In genomic region chr6:2790588-2790987, GRCh38 we compare ENCODE assay signal across 8 cellular contexts. TPM values are rescaled to one million over a fixed set of nuclear protein-coding genes. Genes with fewer than 3 reads are reported as not detected.
A peak's percentile ranks its signal among the peaks of the same experiment; 100 is the strongest.
DNase-seq lines count a peak whose midpoint lies in the region; ATAC-seq and TF ChIP-seq lines count a peak whose summit lies in the region.

No MANE protein-coding gene starts in this region.

- no peak for TF ChIP-seq POLR2A in esophagus muscularis mucosa (IDR thresholded peaks at IDR 0.05; ENCODE audit: low read depth)

- WGBS in esophagus muscularis mucosa, result 37% methylated on average over 4 of the region's 4 CpGs

- peaks cover 25% of the 10 kb centered on the region; the same call in 1 of the 2 replicates for H3F3A ChIP-seq in PC-9 (ENCODE audit: insufficient read depth, low read depth)

- no peaks in the 10 kb centered on the region for H3K36me3 ChIP-seq in PC-9 (ENCODE audit: low read depth)
- peaks cover 0 to 25% (median 8%) of the 10 kb centered on the region in 4 donors for H3K36me3 ChIP-seq in esophagus muscularis mucosa

- DNase-seq in AG08396 (ENCODE audit: low spot score) (peak; percentile 73), PC-9 (no peak), esophagus muscularis mucosa (ENCODE audit: extremely low spot score) (no peak), myocyte (ENCODE audit: low read depth) (peak; percentile 56), NCI-H526 (lab: John Stamatoyannopoulos, UW) (no peak)
- DNase-seq in stimulated activated CD4-positive, alpha-beta T cell treated with anti-CD3 and anti-CD28 coated beads, Interleukin-4, amount 100 ng/mL, for 1 hour, result no peak

- H3K79me2 ChIP-seq in PC-9 (ENCODE audit: low read depth), result 0 out of 2 replicates have a peak, but pooled peaks cover 6% of the 10 kb centered on the region

- no TSS peak for BruUV-seq in PC-9 (replicated peaks; lab: Mats Ljungman, UMichigan)

- no peak for ATAC-seq in GM21526 (IDR thresholded peaks at IDR 0.05; ENCODE audit: low FRiP score, unreplicated experiment)
- ATAC-seq in HG03439 (IDR thresholded peaks at IDR 0.05; ENCODE audit: unreplicated experiment), result no peak

- H4K20me1 ChIP-seq in PC-9 (ENCODE audit: insufficient read depth), result no peaks in the 10 kb centered on the region

- H2AFZ ChIP-seq in PC-9, result no peak overlapping the region

- no peak for TF ChIP-seq EP300 in esophagus muscularis mucosa (IDR thresholded peaks at IDR 0.05)

- POLR2A ChIA-PET in PC-9 (lab: Charles Lee; ENCODE audit: unreplicated experiment), result interaction anchor here (0.6 to 1.0 kb wide), 3 partner anchors 27 to 273 kb away, joined by 3 to 16 read pairs (median 8); partner anchors contain the start of gene SERPINB1

- intact Hi-C loops in PC-9 (cut with micrococcal nuclease; ENCODE audit: unreplicated experiment) (loop anchor here (10.0 kb wide), 1 partner anchor 264 kb away; no protein-coding TSS in a partner anchor), esophagus muscularis mucosa (cut with DNase I) (loop anchor here (5.0 kb wide), 1 partner anchor 142 kb away; no protein-coding TSS in a partner anchor)

- no peaks in the 10 kb centered on the region for H3K27me3 ChIP-seq in PC-9 (ENCODE audit: insufficient read depth, low read depth)
- no peaks in the 10 kb centered on the region for H3K27me3 ChIP-seq in esophagus muscularis mucosa

- H3K4me3 ChIP-seq in PC-9 (no peak overlapping the region), esophagus muscularis mucosa (peak overlapping the region in 3 of 4 donors; percentile 3 to 27 (median 18))

- no peaks in the 10 kb centered on the region for H3K9me2 ChIP-seq in PC-9 (ENCODE audit: insufficient read depth)

- H3K27ac ChIP-seq in PC-9 (peak overlapping the region; percentile 74), esophagus muscularis mucosa (replicated peaks in 1 of 4) (peak overlapping the region; percentile 73 to 85 (median 76))

- peaks cover 4% of the 10 kb centered on the region; the same call in 1 of the 2 replicates for H3K4me1 ChIP-seq in PC-9 (replicated peaks; ENCODE audit: insufficient read depth)
- H3K4me1 ChIP-seq in esophagus muscularis mucosa, result peaks cover 25 to 44% (median 39%) of the 10 kb centered on the region in 4 donors

- CTCF ChIA-PET in PC-9 (lab: Charles Lee), result interaction anchor here (0.7 to 2.0 kb wide), 8 partner anchors 38 to 199 kb away, joined by 3 to 14 read pairs (median 6); partner anchors contain the start of gene SERPINB1

- H3K9me3 ChIP-seq in PC-9 (ENCODE audit: insufficient read depth, low read depth) (no peaks in the 10 kb centered on the region), esophagus muscularis mucosa (no peaks in the 10 kb centered on the region)

- TF ChIP-seq CTCF in PC-9 (conservative IDR thresholded peaks at IDR 0.05), result no peak
- TF ChIP-seq CTCF in esophagus muscularis mucosa (IDR thresholded peaks at IDR 0.05), result peak in 1 of 3 experiments; percentile 32

- H3K4me2 ChIP-seq in PC-9, result no peak overlapping the region

RNA-seq across cellular contexts. Expression of gene WRNIP1, which starts 25.4 kb away (rescaled TPM):
- total RNA-seq in PC-9 (2021) (61.4 and 69.5 TPM in 2 replicates), esophagus muscularis mucosa (10 to 100 TPM; 55.2 to 77.2 (median 63.7) TPM), myocyte (105 and 133 TPM in 2 replicates)
- polyA plus RNA-seq in myocyte (2012), result 51.2 TPM

RNA-seq across cellular contexts. Expression of gene MYLK4, which starts 39.9 kb away (rescaled TPM):
- total RNA-seq in PC-9 (2021) (1.1 and 1.6 TPM in 2 replicates), esophagus muscularis mucosa (under 1 TPM; 0.33 to 0.45 (median 0.38) TPM), myocyte (5.6 and 9.4 TPM in 2 replicates)
- polyA plus RNA-seq in myocyte (2012), result 1.1 TPM

RNA-seq across cellular contexts. Expression of gene SERPINB1, which starts 51.1 kb away (rescaled TPM):
- 82.3 and 93.9 TPM in 2 replicates for total RNA-seq in PC-9 (2021)
- 100 to 1,000 TPM in 1 of 4 donors, 10 to 100 TPM in 3; 23.3 to 123 (median 29.9) TPM for total RNA-seq in esophagus muscularis mucosa
- 19.3 and 33.5 TPM in 2 replicates for total RNA-seq in myocyte
- 10.9 TPM for polyA plus RNA-seq in myocyte (2012)

Comparison
In these comparisons a context has a peak if more than half of its experiments do, and no peak if none do; other contexts are left out.
1. DNase-seq: peak in AG08396 (single experiment) and myocyte (single experiment); none in PC-9 (0 of 2), esophagus muscularis mucosa (single experiment), NCI-H526 (0 of 2) and stimulated activated CD4-positive, alpha-beta T cell treated with anti-CD3 and anti-CD28 coated beads, Interleukin-4, amount 100 ng/mL, for 1 hour (single experiment).